Comparison of ENCODE assay signal across 24 cellular contexts in the genomic region with DNA sequence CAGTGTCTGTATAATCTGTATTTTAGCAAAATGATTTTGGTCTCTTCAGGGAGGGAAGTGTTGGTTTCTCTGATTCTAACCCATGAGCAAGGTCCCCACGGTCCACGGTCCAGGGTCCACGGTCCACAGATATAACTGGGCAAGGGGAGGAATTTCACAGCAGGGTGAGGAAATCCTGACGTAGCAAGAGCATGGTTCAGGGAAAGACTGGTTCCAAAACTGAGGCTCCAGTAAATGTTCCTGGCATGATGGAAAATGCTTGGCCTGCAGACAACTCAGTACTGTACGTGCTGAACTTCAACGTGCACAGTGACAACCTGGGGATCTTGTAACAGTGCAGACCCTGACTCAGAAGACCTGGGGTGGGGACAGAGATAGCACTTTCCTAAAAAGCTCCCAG.
"Had no signal": no experiment of that assay in that cellular context is flagged by ENCODE, and none has a peak within 500 bp of the region (broad histone marks: within the 10 kb centered on the region; RNA-seq: fewer than 3 reads in every experiment).

No MANE protein-coding gene starts in this region.

- H3K9me3 Mint-ChIP-seq: endodermal cell had no signal

- H3K36me3 ChIP-seq: colonic mucosa, gastrocnemius medialis, heart left ventricle, neural progenitor cell, sigmoid colon, spleen, suprapubic skin had no signal

- DNase-seq: colonic mucosa; effector CD8-positive, alpha-beta T cell; endodermal cell; foreskin fibroblast; gastrocnemius medialis; hippocampal formation; left colon; mesenchymal stem cell; mucosa of descending colon; naive B cell; sigmoid colon; spleen; stimulated activated CD4-positive, alpha-beta T cell treated with anti-CD3 and anti-CD28 coated beads, Interleukin-4, amount 100 ng/mL, for 4 hours; stimulated activated naive B cell treated with anti-CD40 and anti-IgM and Interleukin-4, amounts not matched to agents 10 μg/mL and 1 μg/mL and 100 μg/mL, for 72 hours had no signal

- H3K9ac ChIP-seq: neural progenitor cell had no signal

- ATAC-seq: esophagus mucosa; gastrocnemius medialis; left colon; mucosa of descending colon; natural killer cell treated with Interleukin-12 subunit alpha and Interleukin-12 subunit beta and Interleukin-15 and Interleukin-18, amount 100 ng/mL, for 72 hours; stimulated activated naive B cell treated with anti-CD40 and anti-IgM and Interleukin-4, amounts not matched to agents 10 μg/mL and 1 μg/mL and 100 μg/mL, for 72 hours had no signal

- H3K4me1 Mint-ChIP-seq: central memory CD8-positive, alpha-beta T cell; endodermal cell; naive B cell; neural progenitor cell had no signal

- H3K4me3 Mint-ChIP-seq: central memory CD8-positive, alpha-beta T cell; dendritic cell treated with granulocyte-macrophage colony-stimulating factor and Interleukin-4, amounts not matched to agents 40 ng/mL and 50 ng/mL, for 4 days; endodermal cell; mesothelial cell of epicardium; natural killer cell treated with Interleukin-12 subunit alpha and Interleukin-12 subunit beta and Interleukin-15 and Interleukin-18, amount 100 ng/mL, for 72 hours; neural progenitor cell; stimulated activated naive B cell treated with anti-CD40 and anti-IgM and Interleukin-4, amounts not matched to agents 10 μg/mL and 1 μg/mL and 100 μg/mL, for 72 hours; stimulated activated naive CD8-positive, alpha-beta T cell treated with anti-CD3 and anti-CD28 coated beads, Interleukin-15, Interleukin-2, amounts not matched to agents 100 ng/mL and 50 ng/mL, for 24 hours had no signal

- H3K4me3 ChIP-seq: colonic mucosa, gastrocnemius medialis, heart left ventricle, mucosa of descending colon, neural progenitor cell, sigmoid colon, spleen, suprapubic skin had no signal

- H3K9me3 ChIP-seq: colonic mucosa, gastrocnemius medialis, heart left ventricle, mucosa of descending colon, sigmoid colon, suprapubic skin had no signal

- H3K36me3 Mint-ChIP-seq: mesothelial cell of epicardium; naive B cell; natural killer cell treated with Interleukin-12 subunit alpha and Interleukin-12 subunit beta and Interleukin-15 and Interleukin-18, amount 100 ng/mL, for 72 hours; neural progenitor cell; stimulated activated naive B cell treated with anti-CD40 and anti-IgM and Interleukin-4, amounts not matched to agents 10 μg/mL and 1 μg/mL and 100 μg/mL, for 72 hours had no signal

- H3K27me3 ChIP-seq: colonic mucosa, gastrocnemius medialis, heart left ventricle, neural progenitor cell, sigmoid colon, spleen, suprapubic skin had no signal

- H3K27me3 Mint-ChIP-seq: central memory CD8-positive, alpha-beta T cell; naive B cell; natural killer cell treated with Interleukin-12 subunit alpha and Interleukin-12 subunit beta and Interleukin-15 and Interleukin-18, amount 100 ng/mL, for 72 hours; stimulated activated naive B cell treated with anti-CD40 and anti-IgM and Interleukin-4, amounts not matched to agents 10 μg/mL and 1 μg/mL and 100 μg/mL, for 72 hours; stimulated activated naive CD8-positive, alpha-beta T cell treated with anti-CD3 and anti-CD28 coated beads, Interleukin-15, Interleukin-2, amounts not matched to agents 100 ng/mL and 50 ng/mL, for 24 hours had no signal

- H3K27ac ChIP-seq: colonic mucosa, epithelial cell of prostate, gastrocnemius medialis, neural progenitor cell, sigmoid colon, spleen, suprapubic skin had no signal

- H3K27ac Mint-ChIP-seq: dendritic cell treated with granulocyte-macrophage colony-stimulating factor and Interleukin-4, amounts not matched to agents 40 ng/mL and 50 ng/mL, for 4 days; endodermal cell; mesothelial cell of epicardium; naive B cell; natural killer cell treated with Interleukin-12 subunit alpha and Interleukin-12 subunit beta and Interleukin-15 and Interleukin-18, amount 100 ng/mL, for 72 hours; neural progenitor cell; stimulated activated naive B cell treated with anti-CD40 and anti-IgM and Interleukin-4, amounts not matched to agents 10 μg/mL and 1 μg/mL and 100 μg/mL, for 72 hours; stimulated activated naive CD8-positive, alpha-beta T cell treated with anti-CD3 and anti-CD28 coated beads, Interleukin-15, Interleukin-2, amounts not matched to agents 100 ng/mL and 50 ng/mL, for 24 hours had no signal

- H3K4me1 ChIP-seq: colonic mucosa, gastrocnemius medialis, neural progenitor cell, sigmoid colon, spleen, suprapubic skin had no signal
